Comparison of ENCODE assay signal across 8 cellular contexts in genomic region chr3:183553263-183554026, GRCh38. TPM values are rescaled to one million over a fixed set of nuclear protein-coding genes. Genes with fewer than 3 reads are reported as not detected.
DNase-seq lines count a peak whose midpoint lies in the region; ATAC-seq and TF ChIP-seq lines count a peak whose summit lies in the region.
"Had no signal": no experiment of that assay in that cellular context is flagged by ENCODE, and none has a peak within 500 bp of the region (broad histone marks: within the 10 kb centered on the region; RNA-seq: fewer than 3 reads in every experiment).

No MANE protein-coding gene starts in this region.

- no peak overlapping the region for H3K4me3 Mint-ChIP-seq in GM23338
- H3K4me3 Mint-ChIP-seq in endodermal cell: no peak overlapping the region

- no peaks in the 10 kb centered on the region for H3K36me3 ChIP-seq in GM23338 (ENCODE audit: insufficient read depth)
- no peaks in the 10 kb centered on the region for H3K36me3 ChIP-seq in endodermal cell (ENCODE audit: control insufficient read depth, insufficient read depth, low read length)
- H3K36me3 ChIP-seq in SJCRH30: no peaks in the 10 kb centered on the region

- TF ChIP-seq CTCF in GM23338 (conservative IDR thresholded peaks at IDR 0.05; ENCODE audit: low read depth in 2 of 2): no peak
- TF ChIP-seq CTCF in endodermal cell (conservative IDR thresholded peaks at IDR 0.05): no peak

- no peaks in the 10 kb centered on the region for H3K36me3 Mint-ChIP-seq in GM23338 (ENCODE audit: low read depth)
- no peaks in the 10 kb centered on the region for H3K36me3 Mint-ChIP-seq in endodermal cell (ENCODE audit: low read depth)

- no peaks in the 10 kb centered on the region for H4K20me1 ChIP-seq in GM23338 (replicated peaks; ENCODE audit: insufficient read depth)

- H3K27me3 ChIP-seq in GM23338 (ENCODE audit: insufficient read depth) (no peaks in the 10 kb centered on the region), endodermal cell (ENCODE audit: control insufficient read depth, insufficient read depth, low read length, poor library complexity, severe bottlenecking) (no peaks in the 10 kb centered on the region), SJCRH30 (no peaks in the 10 kb centered on the region)

- H3K9me3 ChIP-seq in endodermal cell (ENCODE audit: control insufficient read depth, low read length) (no peaks in the 10 kb centered on the region), SJCRH30 (replicated peaks) (no peaks in the 10 kb centered on the region)

- H3K9ac ChIP-seq in endodermal cell (ENCODE audit: extremely low read depth, low read length, poor library complexity, severe bottlenecking): no peak overlapping the region

- H3K4me2 ChIP-seq in GM23338: peak overlapping the region; percentile 24; the same call in 1 of the 2 replicates

- WGBS in endodermal cell (ENCODE audit: insufficient coverage in 1 of 2, insufficient read length in 1 of 2), 2 experiments: 90 to 91% methylated on average over 6 to 9 of the region's 10 CpGs

- H3F3A ChIP-seq in GM23338 (replicated peaks; ENCODE audit: low read depth): no peaks in the 10 kb centered on the region

- H3K9me3 Mint-ChIP-seq in GM23338: no peaks in the 10 kb centered on the region
- no peaks in the 10 kb centered on the region for H3K9me3 Mint-ChIP-seq in endodermal cell

- ATAC-seq in GM23338: no peak
- ATAC-seq in HG02642 (IDR thresholded peaks at IDR 0.05; ENCODE audit: poor library complexity, unreplicated experiment): no peak
- no peak for ATAC-seq in HG03175 (IDR thresholded peaks at IDR 0.05; ENCODE audit: unreplicated experiment)

- DNase-seq in GM23338 (ENCODE audit: low spot score) (no peak), SK-N-DZ (ENCODE audit: low spot score) (peak; percentile 59), endodermal cell (no peak), SJCRH30 (no peak)

- H3K27ac Mint-ChIP-seq in GM23338 (no peak overlapping the region), endodermal cell (peak overlapping the region; percentile 72)

- H3K27me3 Mint-ChIP-seq in GM23338 (ENCODE audit: insufficient read depth, low read depth, poor library complexity): peaks cover 1% of the 10 kb centered on the region
- no peaks in the 10 kb centered on the region for H3K27me3 Mint-ChIP-seq in endodermal cell (ENCODE audit: insufficient read depth)

- H3K4me1 ChIP-seq in GM23338 (ENCODE audit: insufficient read depth) (peaks cover 10% of the 10 kb centered on the region; the same call in 1 of the 2 replicates), endodermal cell (ENCODE audit: control insufficient read depth, insufficient read depth, low read length) (peaks cover 8% of the 10 kb centered on the region), SJCRH30 (no peaks in the 10 kb centered on the region)

- peak overlapping the region; percentile 83 for H2AFZ ChIP-seq in GM23338

- no peak overlapping the region for H3K27ac ChIP-seq in GM23338 (ENCODE audit: low read depth)
- H3K27ac ChIP-seq in endodermal cell (ENCODE audit: low read depth, low read length): no peak overlapping the region
- peak overlapping the region in 11 of 21 experiments; percentile 3 to 87 (median 73) for H3K27ac ChIP-seq in skin epidermis
- H3K27ac ChIP-seq in SJCRH30: no peak overlapping the region

- no peaks in the 10 kb centered on the region for H3K9me2 ChIP-seq in GM23338 (ENCODE audit: insufficient read depth)

- H3K79me2 ChIP-seq in GM23338 (replicated peaks; ENCODE audit: insufficient read depth): no peaks in the 10 kb centered on the region

- H3K4me1 Mint-ChIP-seq in GM23338: peaks cover 24% of the 10 kb centered on the region
- H3K4me1 Mint-ChIP-seq in endodermal cell: peaks cover 26% of the 10 kb centered on the region

- H3K4me3 ChIP-seq in GM23338 (no peak overlapping the region), endodermal cell (ENCODE audit: low read length) (no peak overlapping the region), skin epidermis (peak overlapping the region in 5 of 7 experiments; percentile 20 to 42 (median 33)), SJCRH30 (no peak overlapping the region)

TF ChIP-seq in GM23338, 12 proteins besides CTCF, POLR2A, EP300 and RAD21 (continues in another document):
- TF ChIP-seq ETS1 (IDR thresholded peaks at IDR 0.05) (no peak), ZNF331 (CRISPR knock-in tag; IDR thresholded peaks at IDR 0.05; ENCODE audit: low read depth) (no peak), EZH2 (IDR thresholded peaks at IDR 0.05; ENCODE audit: low read depth, unreplicated experiment) (no peak), CREB1 (CRISPR knock-in tag; IDR thresholded peaks at IDR 0.05; ENCODE audit: low read depth) (no peak), NANOG (IDR thresholded peaks at IDR 0.05; ENCODE audit: borderline replicate concordance) (no peak), STAT1 (IDR thresholded peaks at IDR 0.05; ENCODE audit: unreplicated experiment) (no peak), REST (IDR thresholded peaks at IDR 0.05; ENCODE audit: unreplicated experiment) (no peak), ZNF114 (CRISPR knock-in tag; IDR thresholded peaks at IDR 0.05) (no peak), EZH2phosphoT487 (IDR thresholded peaks at IDR 0.05; ENCODE audit: unreplicated experiment) (no peak), POLR2AphosphoS5 (IDR thresholded peaks at IDR 0.05; ENCODE audit: low read depth) (no peak), JUNB (IDR thresholded peaks at IDR 0.05; ENCODE audit: unreplicated experiment) (no peak)

RNA-seq across cellular contexts. Expression of gene KLHL6, which starts 2.1 kb away (rescaled TPM):
- 0.12 TPM in 1 of 2 replicates, not detected in the other for total RNA-seq in GM23338 (2014; rRNA removed; shearing (Covaris generic))
- polyA plus RNA-seq in GM23338 (2016; fragmentation: Nextera tagmentation; extraction: Ambion mirVana): 0.05 TPM in 1 of 2 replicates, not detected in the other
- not detected in 2 replicates for polyA plus RNA-seq in SK-N-DZ (2014; cell fraction: cytosol; rRNA removed)
- 0.18 TPM in 1 of 2 replicates, not detected in the other for polyA plus RNA-seq in SK-N-DZ (2014; cell fraction: nucleus; rRNA removed)
- under 1 TPM; 0.33 to 0.40 TPM for total RNA-seq in endodermal cell
- polyA plus RNA-seq in endodermal cell (2013, experiment 1 of 2): 0.36 TPM
- 0.58 TPM for polyA plus RNA-seq in endodermal cell (2013, experiment 2 of 2)
- not detected in 2 replicates for total RNA-seq in SJCRH30 (2014; rRNA removed; shearing (Covaris generic))
- total RNA-seq: M059J had no signal

Comparison
In these comparisons a context has a peak if more than half of its experiments do, and no peak if none do; other contexts are left out.
1. H3K27ac ChIP-seq: peak in skin epidermis (11 of 21); none in GM23338 (single experiment), endodermal cell (single experiment) and SJCRH30 (single experiment).
2. H3K4me3 ChIP-seq: peak in skin epidermis (5 of 7); none in GM23338 (single experiment), endodermal cell (single experiment) and SJCRH30 (single experiment).